In genomic region chr11:17739945-17740338, GRCh38 we compare ENCODE assay signal across 25 cellular contexts. TPM values are rescaled to one million over a fixed set of nuclear protein-coding genes. Genes with fewer than 3 reads are reported as not detected.
DNase-seq lines count a peak whose midpoint lies in the region; ATAC-seq, FAIRE-seq and TF ChIP-seq lines count a peak whose summit lies in the region.
"Had no signal": no experiment of that assay in that cellular context is flagged by ENCODE, and none has a peak within 500 bp of the region (broad histone marks: within the 10 kb centered on the region; RNA-seq: fewer than 3 reads in every experiment).

No MANE protein-coding gene starts in this region.

- WGBS in H1 (ENCODE audit: extremely low coverage in 1 of 2, insufficient coverage in 1 of 2, insufficient read length in 1 of 2, insufficient replicate concordance in 2 of 2, low coverage in 1 of 2, low lambda C conversion rate in 2 of 2, missing lambda C conversion rate in 1 of 2), 2 experiments, result 95% methylated on average over 4 of the region's 6 CpGs; no CpG with 5 or more reads in 1 of the 2 experiments

- H4K8ac ChIP-seq in H1 (ENCODE audit: extremely low read depth, insufficient read depth, low read length), result no peak overlapping the region

- H4K20me1 ChIP-seq in H1 (replicated peaks in 1 of 2; ENCODE audit: control insufficient read depth in 1 of 2, insufficient read depth in 2 of 2, low read length in 2 of 2) (peaks cover 6 to 11% of the 10 kb centered on the region in 2 experiments), neural cell (ENCODE audit: insufficient read depth) (peaks cover 3% of the 10 kb centered on the region)

- H3K9me2 ChIP-seq in neural cell (ENCODE audit: insufficient read depth, low read length), result no peaks in the 10 kb centered on the region
- H3K9me2 ChIP-seq: SK-N-SH had no signal

- H3K4ac ChIP-seq in H1 (replicated peaks; ENCODE audit: insufficient read length, low read depth, low read length), result no peak overlapping the region

- CTCF ChIA-PET in H1 (lab: Charles Lee; ENCODE audit: partially characterized antibody), result interaction anchor here (0.9 to 16.5 kb wide), 15 partner anchors 6 to 251 kb away, joined by 3 to 290 read pairs (median 5); partner anchors contain the start of genes KCNC1 and MYOD1
- CTCF ChIA-PET in HEK293T (lab: Yijun Ruan, JAX), result interaction anchor here (0.8 kb wide), 1 partner anchor 9 kb away, joined by 4 read pairs; no protein-coding TSS in a partner anchor

- peaks cover 0 to 9% of the 10 kb centered on the region in 2 experiments; a peak in 2 of 4 replicates for H3K9me3 ChIP-seq in H1 (ENCODE audit: insufficient read depth in 2 of 2, low read depth in 1 of 2, low read length in 1 of 2)
- no peaks in the 10 kb centered on the region for H3K9me3 ChIP-seq in neural cell (ENCODE audit: low read length)
- H3K9me3 ChIP-seq: BLaER1, SK-N-SH had no signal

- no peak overlapping the region for H2BK120ac ChIP-seq in H1 (replicated peaks; ENCODE audit: low read depth, low read length)

- no peak overlapping the region for H3K27ac ChIP-seq in H1 (ENCODE audit: low read depth, low read length)
- peak overlapping the region; percentile 71 for H3K27ac ChIP-seq in neural cell (ENCODE audit: low read length)
- H3K27ac ChIP-seq: BLaER1, HL-60, KMS-11 had no signal

- no peak overlapping the region for H3K23ac ChIP-seq in H1 (ENCODE audit: insufficient read length)

- H3K23me2 ChIP-seq in H1 (ENCODE audit: low read depth, low read length), result peaks cover 10% of the 10 kb centered on the region; the same call in 1 of the 2 replicates

- H3K4me3 ChIP-seq in H1 (ENCODE audit: extremely low read depth in 1 of 4, insufficient read depth in 2 of 4, low read depth in 3 of 4, low read length in 4 of 4), result no peak overlapping the region
- H3K4me3 ChIP-seq in neural cell (ENCODE audit: low read length), result peak overlapping the region; percentile 99
- H3K4me3 ChIP-seq: BLaER1 had no signal

- H3K9ac ChIP-seq in H1 (replicated peaks in 1 of 4; ENCODE audit: extremely low read depth in 1 of 4, low read depth in 3 of 4, low read length in 3 of 4) (no peak overlapping the region), neural cell (ENCODE audit: low read length) (peak overlapping the region; percentile 77)
- H3K9ac ChIP-seq: BLaER1, KMS-11, SK-N-SH had no signal

- TF ChIP-seq CTCF in H1 (IDR thresholded peaks at IDR 0.05; ENCODE audit: control extremely low read depth in 1 of 3, insufficient read depth in 1 of 3, low read depth in 1 of 3, low read length in 3 of 3) (no peak), neural cell (IDR thresholded peaks at IDR 0.05; ENCODE audit: poor library complexity, severe bottlenecking) (no peak)

- H3K36me3 ChIP-seq in H1 (ENCODE audit: control insufficient read depth in 2 of 4, insufficient read depth in 4 of 4, low read length in 3 of 4) (peaks cover 0 to 10% (median 0%) of the 10 kb centered on the region in 4 experiments; a peak in 1 of 8 replicates), neural cell (ENCODE audit: insufficient read depth, low read length) (no peaks in the 10 kb centered on the region)
- H3K36me3 ChIP-seq: BLaER1 had no signal

- no peak overlapping the region for H2AFZ ChIP-seq in H1 (ENCODE audit: low read length)
- H2AFZ ChIP-seq in neural cell (ENCODE audit: low read depth, low read length), result no peak overlapping the region

- H4K5ac ChIP-seq in H1 (ENCODE audit: insufficient read length, low read depth, low read length), result no peak overlapping the region

- H3K4me2 ChIP-seq in H1 (ENCODE audit: insufficient read depth in 1 of 2, low read depth in 2 of 2, low read length in 2 of 2), result peak overlapping the region in 1 of 2 experiments; percentile 78; a peak in 1 of 4 replicates
- H3K4me2 ChIP-seq in neural cell (ENCODE audit: low read length), result peak overlapping the region; percentile 84
- H3K4me2 ChIP-seq: KMS-11, SK-N-SH had no signal

- H2BK20ac ChIP-seq in H1 (ENCODE audit: low read length), result peak overlapping the region; percentile 95

- no peak overlapping the region for H3K56ac ChIP-seq in H1 (replicated peaks; ENCODE audit: insufficient read length, low read depth, low read length)

- no peak for TF ChIP-seq POLR2A in H1 (IDR thresholded peaks at IDR 0.05; ENCODE audit: control extremely low read depth in 1 of 2, low read depth in 2 of 2, low read length in 2 of 2)

- no peak overlapping the region for H3K18ac ChIP-seq in H1 (ENCODE audit: extremely low read depth, low read length)

- no peak for ATAC-seq in Right ventricle myocardium inferior
- ATAC-seq in Right ventricle myocardium superior (ENCODE audit: poor library complexity), result no peak
- ATAC-seq in GM18498 (IDR thresholded peaks at IDR 0.05; ENCODE audit: unreplicated experiment), result no peak

- TF ChIP-seq RAD21 in H1 (IDR thresholded peaks at IDR 0.05 in 1 of 2, conservative IDR thresholded peaks at IDR 0.05 in 1 of 2; ENCODE audit: low read depth in 2 of 2, low read length in 2 of 2), result no peak
- no peak for TF ChIP-seq RAD21 in neural cell (conservative IDR thresholded peaks at IDR 0.05)

- H3K27me3 ChIP-seq in H1 (replicated peaks in 1 of 4; ENCODE audit: control insufficient read depth in 3 of 4, extremely low read depth in 1 of 4, insufficient read depth in 3 of 4, low read length in 3 of 4) (peaks cover 18 to 41% (median 40%) of the 10 kb centered on the region in 4 experiments), neural cell (ENCODE audit: insufficient read depth, low read depth, low read length) (no peaks in the 10 kb centered on the region)
- H3K27me3 ChIP-seq: BLaER1 had no signal

- DNase-seq in Right ventricle myocardium inferior (ENCODE audit: missing footprints) (peak; percentile 32), Right ventricle myocardium superior (no peak), H1 (ENCODE audit: low read depth in 1 of 2, low spot score in 2 of 2) (no peak), HEK293T (ENCODE audit: extremely low spot score) (no peak), NCI-H1417 treated with DMSO at 0.1 percent for 48 hours (lab: John Stamatoyannopoulos, UW) (no peak)
- DNase-seq: CD4-positive, CD25-positive, alpha-beta regulatory T cell; DMS153; DND-41; GOT3; HCEC 1CT; MM.1S; NCI-H1694; NCI-H2029 treated with DMSO at 0.1 percent for 48 hours; NCI-H526 treated with DMSO at 0.1 percent for 48 hours; SK-N-SH had no signal

- peak overlapping the region; percentile 71; the same call in 1 of the 2 replicates for H2AK5ac ChIP-seq in H1 (ENCODE audit: low read depth, low read length)

- POLR2A ChIA-PET in H1 (lab: Charles Lee; ENCODE audit: partially characterized antibody), result no interaction called here
- POLR2A ChIA-PET in HEK293T (lab: Yijun Ruan, JAX), result no interaction called here

- H2BK12ac ChIP-seq in H1 (ENCODE audit: low read depth, low read length), result peak overlapping the region; percentile 52; the same call in 1 of the 2 replicates

- intact Hi-C loops in Right ventricle myocardium inferior (cut with DNase I), result loop anchor here (10.0 kb wide), 1 partner anchor 105 kb away; no protein-coding TSS in a partner anchor
- intact Hi-C loops in Right ventricle myocardium superior (cut with DNase I), result no loop called here

- TF ChIP-seq EP300 in H1 (IDR thresholded peaks at IDR 0.05; ENCODE audit: borderline replicate concordance in 1 of 2, low read depth in 2 of 2, low read length in 2 of 2), result no peak
- no peak for TF ChIP-seq EP300 in neural cell (conservative IDR thresholded peaks at IDR 0.05; ENCODE audit: poor library complexity, severe bottlenecking)

- no peak for FAIRE-seq in H1 (lab: Jason Lieb, UNC)
- FAIRE-seq: GM18507 had no signal

- no peak overlapping the region for H2BK5ac ChIP-seq in H1 (ENCODE audit: low read depth, low read length)

- H3F3A ChIP-seq in neural cell (ENCODE audit: insufficient read depth, low read length, poor library complexity, severe bottlenecking), result no peaks in the 10 kb centered on the region

- H3K79me2 ChIP-seq in H1 (ENCODE audit: control insufficient read depth in 1 of 2, insufficient read depth in 2 of 2, low read length in 2 of 2) (no peaks in the 10 kb centered on the region), neural cell (replicated peaks; ENCODE audit: insufficient read depth, low read length) (peaks cover 35% of the 10 kb centered on the region)

- peak overlapping the region; percentile 56 for H4K91ac ChIP-seq in H1 (replicated peaks; ENCODE audit: insufficient read length, low read length)

- no peaks in the 10 kb centered on the region for H3K79me1 ChIP-seq in H1 (ENCODE audit: low read depth, low read length)

- H3K14ac ChIP-seq in H1 (ENCODE audit: insufficient read length), result no peak overlapping the region

- peaks cover 3 to 30% (median 13%) of the 10 kb centered on the region in 4 experiments for H3K4me1 ChIP-seq in H1 (replicated peaks in 1 of 4; ENCODE audit: control insufficient read depth in 3 of 4, insufficient read depth in 4 of 4, low read length in 3 of 4)

- 0 out of 2 replicates have a peak overlapping the region, but pooled peaks have one; percentile 99 for H2BK15ac ChIP-seq in H1 (ENCODE audit: low read length)

TF ChIP-seq in neural cell, 6 proteins besides CTCF, POLR2A, EP300 and RAD21 (continues in another document):
- no peak for TF ChIP-seq POLR2AphosphoS5 (IDR thresholded peaks at IDR 0.05)

RNA-seq across cellular contexts. Expression of gene KCNC1, which starts 5.4 kb away (rescaled TPM):
- total RNA-seq in Right ventricle myocardium inferior (not detected), Right ventricle myocardium superior (not detected)
- total RNA-seq in H1 (2021; fragmentation: NEBNext Ultra II Directional; extraction: Animal tissue kit (Norgen Biotek cat#: 25700)), result 0.19 and 0.26 TPM in 2 replicates
- polyA plus RNA-seq in H1 (2011; rRNA removed) (0.08 and 0.11 TPM in 2 replicates), neural cell (8.9 and 12.5 TPM in 2 replicates)
- 0.13 TPM for polyA plus RNA-seq in H1 (2011; cell fraction: cytosol; rRNA removed)
- polyA plus RNA-seq in H1 (2011; cell fraction: nucleus; rRNA removed), result 0.17 TPM
- polyA plus RNA-seq in H1 (2012, experiment 1 of 2), result 0.16 to 0.52 TPM (median 0.34 TPM) in 4 replicates
- polyA plus RNA-seq in H1 (2012, experiment 2 of 2), result 0.22 TPM
- polyA plus RNA-seq in H1 (2013, experiment 1 of 2), result 0.04 TPM
- 0.04 TPM for polyA plus RNA-seq in H1 (2013, experiment 2 of 2)
- polyA minus RNA-seq in H1 (2011; rRNA and poly(A)+ RNA removed), result 0.09 and 0.49 TPM in 2 replicates
- polyA minus RNA-seq in H1 (2011; cell fraction: cytosol; rRNA and poly(A)+ RNA removed), result not detected
- 0.20 TPM for polyA minus RNA-seq in H1 (2011; cell fraction: nucleus; rRNA and poly(A)+ RNA removed)
- polyA minus RNA-seq in neural cell, result 20.7 and 24.7 TPM in 2 replicates
- total RNA-seq: A172; CD4-positive, CD25-positive, alpha-beta regulatory T cell; NCI-H460 had no signal
- polyA plus RNA-seq: AG04450 had no signal

RNA-seq across cellular contexts. Expression of gene MYOD1, which starts 20.6 kb away (rescaled TPM):
- total RNA-seq in Right ventricle myocardium inferior, result 0.27 TPM
- not detected for total RNA-seq in Right ventricle myocardium superior
- not detected in 2 replicates for total RNA-seq in H1 (2021; fragmentation: NEBNext Ultra II Directional; extraction: Animal tissue kit (Norgen Biotek cat#: 25700))
- polyA plus RNA-seq in H1 (2011; rRNA removed), result 0.06 TPM in 1 of 2 replicates, not detected in the other
- polyA plus RNA-seq in H1 (2011; cell fraction: cytosol; rRNA removed), result not detected
- not detected for polyA plus RNA-seq in H1 (2011; cell fraction: nucleus; rRNA removed)
- polyA plus RNA-seq in H1 (2012, experiment 1 of 2), result not detected in 4 replicates
- not detected for polyA plus RNA-seq in H1 (2012, experiment 2 of 2)
- not detected for polyA plus RNA-seq in H1 (2013, experiment 1 of 2)
- polyA plus RNA-seq in H1 (2013, experiment 2 of 2), result not detected
- polyA minus RNA-seq in H1 (2011; rRNA and poly(A)+ RNA removed), result not detected in 2 replicates
- not detected for polyA minus RNA-seq in H1 (2011; cell fraction: cytosol; rRNA and poly(A)+ RNA removed)
- not detected for polyA minus RNA-seq in H1 (2011; cell fraction: nucleus; rRNA and poly(A)+ RNA removed)
- not detected in 2 replicates for polyA plus RNA-seq in neural cell
- polyA minus RNA-seq in neural cell, result not detected in 2 replicates
- total RNA-seq: A172; CD4-positive, CD25-positive, alpha-beta regulatory T cell had no signal
- polyA plus RNA-seq: AG04450; CD4-positive, CD25-positive, alpha-beta regulatory T cell; IgD-negative memory B cell; SK-N-SH had no signal
